Comparison of ENCODE assay signal across 9 cellular contexts in the genomic region with DNA sequence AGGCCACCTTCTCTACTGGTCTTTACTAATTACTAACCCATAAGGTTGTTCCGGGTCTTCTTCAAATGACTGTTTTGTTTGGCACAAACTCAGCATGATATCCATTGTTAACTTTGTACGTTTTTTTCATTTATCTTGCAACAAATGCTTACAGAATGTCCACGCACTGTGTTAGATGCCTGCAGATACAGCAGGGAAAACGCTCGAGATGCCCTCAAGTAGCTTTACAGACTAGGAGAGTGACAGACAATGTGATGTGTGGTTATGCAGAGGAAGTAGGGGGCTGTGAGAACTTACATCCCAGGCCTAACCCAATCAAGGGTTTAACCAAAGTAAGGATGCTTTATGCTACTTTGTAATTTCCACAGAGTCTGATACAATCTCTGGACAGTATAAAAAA. TPM values are rescaled to one million over a fixed set of nuclear protein-coding genes. Genes with fewer than 3 reads are reported as not detected.
DNase-seq lines count a peak whose midpoint lies in the region; ATAC-seq and TF ChIP-seq lines count a peak whose summit lies in the region.
"Had no signal": no experiment of that assay in that cellular context is flagged by ENCODE, and none has a peak within 500 bp of the region (broad histone marks: within the 10 kb centered on the region; RNA-seq: fewer than 3 reads in every experiment).

No MANE protein-coding gene starts in this region.

- no peaks in the 10 kb centered on the region for H3K9me3 ChIP-seq in A673 (ENCODE audit: low read depth, low read length, poor library complexity, severe bottlenecking)
- H3K9me3 ChIP-seq in HEK293 (ENCODE audit: control insufficient read depth, insufficient read depth, low read depth, low read length): no peaks in the 10 kb centered on the region
- no peaks in the 10 kb centered on the region for H3K9me3 ChIP-seq in liver (ENCODE audit: control insufficient read depth in 4 of 4, low read length in 3 of 4)
- H3K9me3 ChIP-seq in thyroid gland: no peaks in the 10 kb centered on the region

- BruUV-seq in A673 (replicated peaks; lab: Mats Ljungman, UMichigan): no TSS peak

- H3K27me3 ChIP-seq in A673 (replicated peaks; ENCODE audit: insufficient read depth, low read depth, low read length, poor library complexity) (no peaks in the 10 kb centered on the region), liver (ENCODE audit: control insufficient read depth in 4 of 4, insufficient read depth in 4 of 4, low read length in 3 of 4) (no peaks in the 10 kb centered on the region), thyroid gland (no peaks in the 10 kb centered on the region)

- H3K36me3 ChIP-seq in A673 (ENCODE audit: insufficient read depth, low read length, poor library complexity, severe bottlenecking) (peaks cover 28% of the 10 kb centered on the region), HEK293 (ENCODE audit: control insufficient read depth in 2 of 2, insufficient read depth in 1 of 2, low read length in 2 of 2) (peaks cover 13 to 31% of the 10 kb centered on the region in 2 experiments; a peak in 2 of 3 replicates), liver (ENCODE audit: control insufficient read depth in 4 of 4, insufficient read depth in 3 of 4, low read depth in 1 of 4, low read length in 3 of 4) (peaks cover 0 to 5% (median 0%) of the 10 kb centered on the region in 4 donors), thyroid gland (no peaks in the 10 kb centered on the region)

- H3K4me3 ChIP-seq in A673 (ENCODE audit: low read depth, low read length, poor library complexity, severe bottlenecking) (peak overlapping the region; percentile 89), HEK293 (ENCODE audit: low read depth, low read length) (peak overlapping the region; percentile 95), liver (ENCODE audit: low read depth in 1 of 3, low read length in 3 of 3) (peak overlapping the region in 2 of 3 donors; percentile 89 to 97), thyroid gland (replicated peaks in 1 of 3) (peak overlapping the region in 1 of 3 donors; percentile 83)

- no peaks in the 10 kb centered on the region for H3K27me3 Mint-ChIP-seq in activated T-helper 17 cell treated with anti-CD3 and anti-CD28 coated beads, Interleukin-2, amount 50 U/mL, for 72 hours

- ATAC-seq in activated T-helper 17 cell treated with anti-CD3 and anti-CD28 coated beads, Interleukin-2, amount 50 U/mL, for 72 hours (replicated peaks): no peak
- ATAC-seq in GM21786 (IDR thresholded peaks at IDR 0.05; ENCODE audit: unreplicated experiment): no peak

- peak overlapping the region; percentile 61 to 73 for H3K9ac ChIP-seq in liver (ENCODE audit: low read depth in 1 of 2, low read length in 2 of 2)

- TF ChIP-seq CTCF in A673 (conservative IDR thresholded peaks at IDR 0.05; ENCODE audit: low read depth, low read length) (no peak), HEK293 (tag by site-specific recombination; IDR thresholded peaks at IDR 0.05) (no peak), liver (IDR thresholded peaks at IDR 0.05; ENCODE audit: low read depth, low read length, missing input control) (no peak), thyroid gland (IDR thresholded peaks at IDR 0.05) (no peak)

- 30% methylated on average over 5 of the region's 5 CpGs for WGBS in liver
- WGBS in thyroid gland, 2 donors: 26 to 39% methylated on average over 5 of the region's 5 CpGs

- H3K9me3 Mint-ChIP-seq in activated T-helper 17 cell treated with anti-CD3 and anti-CD28 coated beads, Interleukin-2, amount 50 U/mL, for 72 hours: no peaks in the 10 kb centered on the region

- peaks cover 6% of the 10 kb centered on the region for H3K4me1 Mint-ChIP-seq in activated T-helper 17 cell treated with anti-CD3 and anti-CD28 coated beads, Interleukin-2, amount 50 U/mL, for 72 hours

- H3K27ac ChIP-seq in A673 (ENCODE audit: low read depth, low read length, poor library complexity, severe bottlenecking): peak overlapping the region; percentile 95
- H3K27ac ChIP-seq in HEK293 (ENCODE audit: extremely low read depth, low read depth, low read length): no peak overlapping the region; the same call in 1 of the 2 replicates
- no peak overlapping the region for H3K27ac ChIP-seq in liver (ENCODE audit: low read depth in 1 of 2, low read length in 2 of 2)
- no peak overlapping the region for H3K27ac ChIP-seq in thyroid gland

- intact Hi-C loops in A673 (cut with micrococcal nuclease; ENCODE audit: unreplicated experiment) (no loop called here), thyroid gland (cut with DNase I) (no loop called here)

- POLR2A ChIA-PET in A673 (lab: Charles Lee; ENCODE audit: low non-redundant PET): no interaction called here
- POLR2A ChIA-PET in HEK293 (lab: Yijun Ruan, JAX): interaction anchor here (4.2 kb wide), 1 partner anchor 24 kb away, joined by 35 read pairs; a partner anchor contains a TSS

- H3K36me3 Mint-ChIP-seq in activated T-helper 17 cell treated with anti-CD3 and anti-CD28 coated beads, Interleukin-2, amount 50 U/mL, for 72 hours (ENCODE audit: low read depth): peaks cover 36% of the 10 kb centered on the region

- TF ChIP-seq RAD21 in liver (IDR thresholded peaks at IDR 0.05): no peak

- no peak for TF ChIP-seq POLR2A in thyroid gland (IDR thresholded peaks at IDR 0.05)

- DNase-seq in A673 (ENCODE audit: low spot score) (no peak), NAMALWA (ENCODE audit: low spot score) (no peak), CD1c-positive myeloid dendritic cell (ENCODE audit: extremely low spot score) (no peak), thyroid gland (no peak)

- H3K4me3 Mint-ChIP-seq in activated T-helper 17 cell treated with anti-CD3 and anti-CD28 coated beads, Interleukin-2, amount 50 U/mL, for 72 hours: peak overlapping the region; percentile 88

- peaks cover 17% of the 10 kb centered on the region for H3K4me1 ChIP-seq in A673 (ENCODE audit: insufficient read depth, low read length, poor library complexity, severe bottlenecking)
- H3K4me1 ChIP-seq in HEK293 (ENCODE audit: control insufficient read depth, insufficient read depth, low read length): no peaks in the 10 kb centered on the region
- peaks cover 4 to 23% (median 13%) of the 10 kb centered on the region in 4 donors for H3K4me1 ChIP-seq in liver (ENCODE audit: control insufficient read depth in 4 of 4, insufficient read depth in 4 of 4, low read length in 3 of 4)
- H3K4me1 ChIP-seq in thyroid gland: peaks cover 4 to 14% of the 10 kb centered on the region in 2 donors

- CTCF ChIA-PET in A673 (lab: Charles Lee) (no interaction called here), HEK293 (lab: Yijun Ruan, JAX) (interaction anchor here (0.7 to 1.4 kb wide), 2 partner anchors 15 to 1457 kb away, joined by 3 read pairs; no protein-coding TSS in a partner anchor)

- peak overlapping the region; percentile 88 for H3K27ac Mint-ChIP-seq in activated T-helper 17 cell treated with anti-CD3 and anti-CD28 coated beads, Interleukin-2, amount 50 U/mL, for 72 hours

TF ChIP-seq in HEK293, 187 proteins besides CTCF, POLR2A, EP300 and RAD21:
- TF ChIP-seq ZNF660 (tag by site-specific recombination; IDR thresholded peaks at IDR 0.05) (peak; percentile 7; the same call in 1 of the 2 replicates), SP7 (tag by site-specific recombination; IDR thresholded peaks at IDR 0.05) (0 out of 2 replicates have a peak, but pooled peaks have one; percentile 6), ZNF544 (tag by site-specific recombination; IDR thresholded peaks at IDR 0.05) (no peak), ZNF747 (tag by site-specific recombination; IDR thresholded peaks at IDR 0.05) (no peak)

TF ChIP-seq in liver, 16 proteins besides CTCF, POLR2A, EP300 and RAD21:
- TF ChIP-seq SP1 (IDR thresholded peaks at IDR 0.05): no peak

RNA-seq across cellular contexts. Expression of a gene that starts 0.9 kb away (rescaled TPM):
- total RNA-seq in A673 (2021) (116 and 120 TPM in 2 replicates), liver (10 to 100 TPM in 1 of 2 donors, 1 to 10 TPM in 1; 6.4 to 27.3 TPM), thyroid gland (10 to 100 TPM in 1 of 4 donors, 1 to 10 TPM in 3; 7.3 to 10.9 (median 7.8) TPM)
- 100 to 1,000 TPM in 1 of 2 donors, 10 to 100 TPM in 1; 87.1 to 108 TPM for total RNA-seq in activated T-helper 17 cell treated with anti-CD3 and anti-CD28 coated beads, Interleukin-2, amount 50 U/mL, for 72 hours
- polyA plus RNA-seq in liver: 1 to 10 TPM; 4.6 to 6.2 TPM

RNA-seq across cellular contexts. Expression of a gene that starts 23.9 kb away (rescaled TPM):
- 403 and 435 TPM in 2 replicates for total RNA-seq in A673 (2021)
- 100 to 1,000 TPM; 266 to 346 TPM for total RNA-seq in activated T-helper 17 cell treated with anti-CD3 and anti-CD28 coated beads, Interleukin-2, amount 50 U/mL, for 72 hours
- 100 to 1,000 TPM; 255 to 373 TPM for total RNA-seq in liver
- 10 to 100 TPM; 81.4 to 89.9 TPM for polyA plus RNA-seq in liver
- total RNA-seq in thyroid gland: 100 to 1,000 TPM; 356 to 655 (median 412) TPM

RNA-seq across cellular contexts. Expression of a gene that starts 35.3 kb away (rescaled TPM):
- total RNA-seq in A673 (2021): not detected in 2 replicates
- not detected for total RNA-seq in activated T-helper 17 cell treated with anti-CD3 and anti-CD28 coated beads, Interleukin-2, amount 50 U/mL, for 72 hours
- not detected for total RNA-seq in liver
- polyA plus RNA-seq in liver: under 1 TPM in 1 of 2 donors, not detected in 1; 0.02 TPM
- total RNA-seq in thyroid gland: 10 to 100 TPM in 1 of 4 donors, 1 to 10 TPM in 3; 1.6 to 13.4 (median 5.4) TPM
- total RNA-seq: NCI-H460 had no signal
